3 cellular contexts compared by ENCODE assay signal in the genomic region with DNA sequence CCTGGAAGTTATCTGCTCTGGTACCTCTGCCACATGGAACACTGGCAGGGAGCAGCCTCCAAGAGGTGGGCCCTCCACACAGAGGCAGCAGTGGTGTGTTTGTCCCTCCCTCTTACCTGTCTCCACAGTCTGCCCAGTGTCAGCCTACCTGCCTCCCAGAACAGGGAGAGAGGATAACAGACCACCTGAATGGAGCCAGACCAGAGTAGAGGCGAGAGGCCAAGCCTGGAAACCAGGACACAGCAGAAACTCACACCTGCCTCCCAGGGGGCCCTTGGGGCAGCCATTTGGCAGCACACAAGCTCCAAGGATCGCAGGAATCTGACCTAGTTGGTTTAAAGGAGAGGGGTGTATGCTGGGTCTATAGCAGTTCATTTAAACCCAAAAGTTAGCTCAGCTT.
TF ChIP-seq lines count a peak whose summit lies in the region.

No MANE protein-coding gene starts in this region.

TF ChIP-seq in IMR-90, 13 proteins besides CTCF, POLR2A, EP300 and RAD21:
- TF ChIP-seq FOS (IDR thresholded peaks at IDR 0.05; ENCODE audit: low read depth, low read length) (no peak), ELK1 (IDR thresholded peaks at IDR 0.05; ENCODE audit: borderline replicate concordance, low read depth, low read length) (no peak), CHD1 (IDR thresholded peaks at IDR 0.05; ENCODE audit: low read depth, low read length) (no peak), USF2 (IDR thresholded peaks at IDR 0.05; ENCODE audit: low read depth, low read length) (no peak), MAZ (IDR thresholded peaks at IDR 0.05; ENCODE audit: borderline replicate concordance, low read depth, low read length) (no peak), RFX5 (IDR thresholded peaks at IDR 0.05; ENCODE audit: low read depth, low read length) (no peak)

TF ChIP-seq in H1, 55 proteins besides CTCF, POLR2A, EP300 and RAD21:
- no peak for TF ChIP-seq NRF1 (IDR thresholded peaks at IDR 0.05; ENCODE audit: low read depth, low read length)
- TF ChIP-seq CBX5 (IDR thresholded peaks at IDR 0.05; ENCODE audit: low read depth, low read length), result no peak
- TF ChIP-seq JUND (IDR thresholded peaks at IDR 0.05; ENCODE audit: low read length), result no peak
- TF ChIP-seq CREB1 (IDR thresholded peaks at IDR 0.05), result no peak
- no peak for TF ChIP-seq GABPA (IDR thresholded peaks at IDR 0.05; ENCODE audit: borderline replicate concordance, insufficient read depth, low read length)
- no peak for TF ChIP-seq TAF7 (optimal IDR thresholded peaks at IDR 0.05; ENCODE audit: borderline replicate concordance, low read depth, low read length)
- no peak for TF ChIP-seq ATF3 (IDR thresholded peaks at IDR 0.05; ENCODE audit: insufficient read depth, low read depth, low read length)
- no peak for TF ChIP-seq TBP (IDR thresholded peaks at IDR 0.05; ENCODE audit: low read depth, low read length)
- TF ChIP-seq CEBPB (IDR thresholded peaks at IDR 0.05; ENCODE audit: low read depth, low read length), result no peak
- no peak for TF ChIP-seq RBBP5 (IDR thresholded peaks at IDR 0.05; ENCODE audit: borderline replicate concordance, low read depth, low read length)
- no peak for TF ChIP-seq BCL11A (IDR thresholded peaks at IDR 0.05; ENCODE audit: low read depth in 2 of 2, low read length in 2 of 2)
- no peak for TF ChIP-seq KDM4A (IDR thresholded peaks at IDR 0.05; ENCODE audit: low read depth, low read length, severe bottlenecking)
- TF ChIP-seq ASH2L (IDR thresholded peaks at IDR 0.05; ENCODE audit: low read length), result no peak
- no peak for TF ChIP-seq HDAC6 (IDR thresholded peaks at IDR 0.05; ENCODE audit: low read depth, low read length)
- no peak for TF ChIP-seq SP2 (IDR thresholded peaks at IDR 0.05; ENCODE audit: low read length)
- no peak for TF ChIP-seq NANOG (IDR thresholded peaks at IDR 0.05; ENCODE audit: insufficient read depth, low read depth, low read length, poor library complexity, severe bottlenecking)
- TF ChIP-seq TAF1 (IDR thresholded peaks at IDR 0.05; ENCODE audit: low read depth, low read length), result no peak

TF ChIP-seq in neural cell, 6 proteins besides CTCF, POLR2A, EP300 and RAD21:
- TF ChIP-seq TAF1 (IDR thresholded peaks at IDR 0.05; ENCODE audit: low read depth) (no peak), REST (IDR thresholded peaks at IDR 0.05; ENCODE audit: borderline replicate concordance) (no peak), SMC3 (conservative IDR thresholded peaks at IDR 0.05; ENCODE audit: poor library complexity) (no peak), MXI1 (conservative IDR thresholded peaks at IDR 0.05; ENCODE audit: poor library complexity, severe bottlenecking) (no peak), EZH2 (IDR thresholded peaks at IDR 0.05; ENCODE audit: borderline replicate concordance, insufficient read depth, low read length, poor library complexity, severe bottlenecking) (no peak), POLR2AphosphoS5 (IDR thresholded peaks at IDR 0.05) (no peak)
TF ChIP-seq in neural cell: peak in this region for 0.
